ENCODE assay signal across 1 cellular context in genomic region chr3:16430717-16431630, GRCh38.
TF ChIP-seq lines count a peak whose summit lies in the region.

No MANE protein-coding gene starts in this region.

TF ChIP-seq in GM12878, 131 proteins besides CTCF, POLR2A, EP300 and RAD21 (continued from another document):
- TF ChIP-seq KAT2A (conservative IDR thresholded peaks at IDR 0.05; ENCODE audit: control insufficient read depth, low read depth, low read length), result no peak
- TF ChIP-seq CHD4 (IDR thresholded peaks at IDR 0.05), result no peak
- TF ChIP-seq IKZF1 (conservative IDR thresholded peaks at IDR 0.05), result peak; percentile 35
- peak; percentile 89 for TF ChIP-seq MLLT1 (IDR thresholded peaks at IDR 0.05)
- peak; percentile 99 for TF ChIP-seq MEF2B (IDR thresholded peaks at IDR 0.05; ENCODE audit: partially characterized antibody, poor library complexity, severe bottlenecking)
- 0 out of 2 replicates have a peak, but pooled peaks have one; percentile 60 for TF ChIP-seq YBX1 (IDR thresholded peaks at IDR 0.05)
- no peak for TF ChIP-seq IRF5 (IDR thresholded peaks at IDR 0.05; ENCODE audit: borderline replicate concordance)
